In genomic region chr4:7139167-7139979, GRCh38 we compare ENCODE assay signal across 1 cellular context.
TF ChIP-seq lines count a peak whose summit lies in the region.

No MANE protein-coding gene starts in this region.

TF ChIP-seq in SK-N-SH, 30 proteins besides CTCF, POLR2A, EP300 and RAD21:
- no peak for TF ChIP-seq USF1 (IDR thresholded peaks at IDR 0.05; ENCODE audit: borderline replicate concordance, low read depth)
- peak; percentile 5; the same call in 1 of the 2 replicates for TF ChIP-seq GATA2 (CRISPR knock-in tag; IDR thresholded peaks at IDR 0.05)
